In genomic region chr14:68148276-68148675, GRCh38 we compare ENCODE assay signal across 19 cellular contexts.
A peak's percentile ranks its signal among the peaks of the same experiment; 100 is the strongest.
DNase-seq lines count a peak whose midpoint lies in the region; ATAC-seq, FAIRE-seq and TF ChIP-seq lines count a peak whose summit lies in the region.
"Had no signal": no experiment of that assay in that cellular context is flagged by ENCODE, and none has a peak within 500 bp of the region (broad histone marks: within the 10 kb centered on the region; RNA-seq: fewer than 3 reads in every experiment).

No MANE protein-coding gene starts in this region.

- H3K4me1 Mint-ChIP-seq in astrocyte (ENCODE audit: low read depth, unreplicated experiment) (peaks cover 49% of the 10 kb centered on the region), mesothelial cell of epicardium (peaks cover 33% of the 10 kb centered on the region)

- CTCF ChIA-PET in A549 (lab: Yijun Ruan, JAX): interaction anchor here (1.2 kb wide), 1 partner anchor 265 kb away, joined by 3 read pairs; no protein-coding TSS in a partner anchor
- CTCF ChIA-PET in HEK293 (lab: Yijun Ruan, JAX): no interaction called here

- H3K9me3 Mint-ChIP-seq in astrocyte (ENCODE audit: unreplicated experiment) (peaks cover 14% of the 10 kb centered on the region), mesothelial cell of epicardium (peaks cover 47% of the 10 kb centered on the region)

- POLR2A ChIA-PET in A549 (lab: Yijun Ruan, JAX) (interaction anchor here (1.4 kb wide), 1 partner anchor 43 kb away, joined by 6 read pairs; no protein-coding TSS in a partner anchor), HEK293 (lab: Yijun Ruan, JAX) (no interaction called here)

- H3K9me3 ChIP-seq in A549 (peaks cover 46% of the 10 kb centered on the region), HEK293 (ENCODE audit: control insufficient read depth, insufficient read depth, low read depth, low read length) (no peaks in the 10 kb centered on the region), astrocyte (ENCODE audit: insufficient read depth, low read depth, low read length) (no peaks in the 10 kb centered on the region)

- H3K4me3 Mint-ChIP-seq in astrocyte (ENCODE audit: unreplicated experiment) (no peak overlapping the region), mesothelial cell of epicardium (no peak overlapping the region)
- H3K4me3 Mint-ChIP-seq: activated CD4-positive, alpha-beta T cell treated with anti-CD3 and anti-CD28 coated beads, Interleukin-2, amount 10 ng/mL, durations not matched to agents 7 days and 5 days; activated naive CD8-positive, alpha-beta T cell treated with anti-CD3 and anti-CD28 coated beads for 36 hours; CD8-positive, alpha-beta memory T cell had no signal

- H3K27me3 Mint-ChIP-seq in astrocyte (ENCODE audit: low read depth, unreplicated experiment) (no peaks in the 10 kb centered on the region), mesothelial cell of epicardium (ENCODE audit: low read depth) (no peaks in the 10 kb centered on the region)
- H3K27me3 Mint-ChIP-seq: activated CD4-positive, alpha-beta T cell treated with anti-CD3 and anti-CD28 coated beads, Interleukin-2, amount 10 ng/mL, durations not matched to agents 7 days and 5 days; activated naive CD8-positive, alpha-beta T cell treated with anti-CD3 and anti-CD28 coated beads for 36 hours; CD8-positive, alpha-beta memory T cell had no signal

- TF ChIP-seq CTCF in A549 (IDR thresholded peaks at IDR 0.05): no peak
- TF ChIP-seq CTCF in HEK293 (tag by site-specific recombination; IDR thresholded peaks at IDR 0.05): no peak
- no peak for TF ChIP-seq CTCF in astrocyte (IDR thresholded peaks at IDR 0.05; ENCODE audit: insufficient read depth, low read depth, low read length)
- TF ChIP-seq CTCF in foreskin fibroblast (IDR thresholded peaks at IDR 0.05; ENCODE audit: low read depth, low read length): no peak
- no peak for TF ChIP-seq CTCF in mesothelial cell of epicardium (IDR thresholded peaks at IDR 0.05; ENCODE audit: unreplicated experiment)

- no peak for TF ChIP-seq POLR2A in A549 (IDR thresholded peaks at IDR 0.05; ENCODE audit: low read length)

- H3K79me2 ChIP-seq in astrocyte (ENCODE audit: insufficient read depth, low read length): no peaks in the 10 kb centered on the region

- 90% methylated on average over 3 of the region's 3 CpGs for whole genome bisulfite sequencing in A549 (ENCODE audit: missing lambda C conversion rate)

- H3K36me3 ChIP-seq in HEK293 (ENCODE audit: control insufficient read depth in 2 of 2, insufficient read depth in 1 of 2, low read length in 2 of 2) (no peaks in the 10 kb centered on the region), astrocyte (ENCODE audit: insufficient read depth, low read length) (no peaks in the 10 kb centered on the region)
- H3K36me3 ChIP-seq: cardiac muscle cell had no signal

- peaks cover 46% of the 10 kb centered on the region for H3K4me1 ChIP-seq in A549
- peaks cover 10% of the 10 kb centered on the region for H3K4me1 ChIP-seq in HEK293 (ENCODE audit: control insufficient read depth, insufficient read depth, low read length)
- H3K4me1 ChIP-seq in astrocyte (ENCODE audit: insufficient read depth, low read length): peaks cover 29% of the 10 kb centered on the region

- FAIRE-seq in A549 (lab: Jason Lieb, UNC) (no peak), astrocyte (lab: Jason Lieb, UNC) (no peak)
- FAIRE-seq: GM12891, H1 had no signal

- peak overlapping the region; percentile 70 to 98 for H3K27ac ChIP-seq in A549
- H3K27ac ChIP-seq in HEK293 (ENCODE audit: extremely low read depth, low read depth, low read length): no peak overlapping the region
- no peak overlapping the region for H3K27ac ChIP-seq in astrocyte (ENCODE audit: low read depth, low read length)
- H3K27ac ChIP-seq: cardiac muscle cell had no signal

- no peak for ATAC-seq in A549
- no peak for ATAC-seq in GM21515 (IDR thresholded peaks at IDR 0.05; ENCODE audit: unreplicated experiment)
- ATAC-seq in HG02759 (IDR thresholded peaks at IDR 0.05; ENCODE audit: unreplicated experiment): no peak
- ATAC-seq: left ventricle myocardium superior had no signal

- DNase-seq in A549 (ENCODE audit: low read depth in 1 of 2, low spot score in 1 of 2): no peak
- peak; percentile 42 for DNase-seq in astrocyte (ENCODE audit: low read depth)
- DNase-seq in foreskin fibroblast: peak; percentile 78 to 86
- DNase-seq in mesothelial cell of epicardium (ENCODE audit: low spot score in 2 of 2, unreplicated experiment in 2 of 2): no peak
- DNase-seq in NK-92 treated with Interleukin-12 subunit alpha and Interleukin-12 subunit beta, amount 100 ng/mL, for 24 hours (lab: John Stamatoyannopoulos, UW): no peak
- DNase-seq: activated CD4-positive, alpha-beta T cell treated with anti-CD3 and anti-CD28 coated beads, Interleukin-2, amount 10 ng/mL, durations not matched to agents 7 days and 5 days; activated naive CD8-positive, alpha-beta T cell treated with anti-CD3 and anti-CD28 coated beads for 36 hours; CD8-positive, alpha-beta memory T cell; effector CD4-positive, alpha-beta T cell; KBM-7; left ventricle myocardium superior; NCI-H1048; NCI-H2081 treated with DMSO at 0.1 percent for 48 hours had no signal

- no peak for TF ChIP-seq EP300 in A549 (IDR thresholded peaks at IDR 0.05)

- H3K4me2 ChIP-seq in A549: no peak overlapping the region
- H3K4me2 ChIP-seq in astrocyte (ENCODE audit: low read length): no peak overlapping the region

- H3K4me3 ChIP-seq in A549 (no peak overlapping the region), HEK293 (ENCODE audit: low read depth, low read length) (no peak overlapping the region), astrocyte (ENCODE audit: insufficient read depth, low read depth, low read length) (no peak overlapping the region), foreskin fibroblast (ENCODE audit: low read depth in 1 of 2, low read length in 2 of 2) (no peak overlapping the region)
- H3K4me3 ChIP-seq: cardiac muscle cell had no signal

- H4K20me1 ChIP-seq in astrocyte (ENCODE audit: insufficient read depth, low read length): no peaks in the 10 kb centered on the region

- TF ChIP-seq RAD21 in A549 (conservative IDR thresholded peaks at IDR 0.05 in 1 of 2, IDR thresholded peaks at IDR 0.05 in 1 of 2): no peak

- H2AFZ ChIP-seq in astrocyte (ENCODE audit: low read depth, low read length): no peak overlapping the region

- H3K27me3 ChIP-seq in astrocyte (ENCODE audit: insufficient read depth, low read length): no peaks in the 10 kb centered on the region
- H3K27me3 ChIP-seq: cardiac muscle cell had no signal

- H3K36me3 Mint-ChIP-seq in astrocyte (ENCODE audit: low read depth, unreplicated experiment): peaks cover 2% of the 10 kb centered on the region
- peaks cover 40% of the 10 kb centered on the region for H3K36me3 Mint-ChIP-seq in mesothelial cell of epicardium

- H3K9ac ChIP-seq in astrocyte (ENCODE audit: low read length): no peak overlapping the region

- H3K27ac Mint-ChIP-seq in astrocyte (ENCODE audit: unreplicated experiment) (peak overlapping the region; percentile 98), mesothelial cell of epicardium (no peak overlapping the region)
- H3K27ac Mint-ChIP-seq: activated CD4-positive, alpha-beta T cell treated with anti-CD3 and anti-CD28 coated beads, Interleukin-2, amount 10 ng/mL, durations not matched to agents 7 days and 5 days; activated naive CD8-positive, alpha-beta T cell treated with anti-CD3 and anti-CD28 coated beads for 36 hours; CD8-positive, alpha-beta memory T cell had no signal

TF ChIP-seq in A549, 52 proteins besides CTCF, POLR2A, EP300 and RAD21:
- TF ChIP-seq ZC3H11A (IDR thresholded peaks at IDR 0.05) (no peak), KDM1A (IDR thresholded peaks at IDR 0.05; ENCODE audit: low read depth) (0 out of 2 replicates have a peak, but pooled peaks have one; percentile 13)

TF ChIP-seq in HEK293, 187 proteins besides CTCF, POLR2A, EP300 and RAD21:
- TF ChIP-seq ZBTB26 (tag by site-specific recombination; optimal IDR thresholded peaks at IDR 0.05) (no peak), SETDB1 (IDR thresholded peaks at IDR 0.05; ENCODE audit: insufficient read length, low read length) (peak; percentile 43), SCRT2 (tag by site-specific recombination; IDR thresholded peaks at IDR 0.05) (0 out of 2 replicates have a peak, but pooled peaks have one; percentile 21), ZNF354C (tag by site-specific recombination; IDR thresholded peaks at IDR 0.05; ENCODE audit: borderline replicate concordance, low read depth) (no peak), TRIM28 (IDR thresholded peaks at IDR 0.05; ENCODE audit: borderline replicate concordance, low read length) (peak; percentile 30; the same call in 1 of the 2 replicates), ZFP37 (tag by site-specific recombination; IDR thresholded peaks at IDR 0.05) (no peak), ZNF513 (tag by site-specific recombination; IDR thresholded peaks at IDR 0.05) (no peak)

Comparison
In these comparisons a context has a peak if more than half of its experiments do, and no peak if none do; other contexts are left out.
1. DNase-seq: peak in astrocyte (single experiment) and foreskin fibroblast (2 of 2); none in A549 (0 of 2), mesothelial cell of epicardium (0 of 2) and NK-92 treated with Interleukin-12 subunit alpha and Interleukin-12 subunit beta, amount 100 ng/mL, for 24 hours (single experiment).
2. H3K27ac ChIP-seq: peak in A549 (2 of 2); none in HEK293 (single experiment) and astrocyte (single experiment).